In genomic region chr9:136901516-136902258, GRCh38 we compare ENCODE assay signal across 7 cellular contexts. TPM values are rescaled to one million over a fixed set of nuclear protein-coding genes. Genes with fewer than 3 reads are reported as not detected.
DNase-seq lines count a peak whose midpoint lies in the region; ATAC-seq and TF ChIP-seq lines count a peak whose summit lies in the region.

No MANE protein-coding gene starts in this region.

- H3K4me3 Mint-ChIP-seq in activated CD4-positive, alpha-beta memory T cell treated with anti-CD3 and anti-CD28 coated beads, Interleukin-2, amount 10 ng/mL, durations not matched to agents 7 days and 5 days: peak overlapping the region; percentile 52

- no peaks in the 10 kb centered on the region for H3K9me3 Mint-ChIP-seq in activated CD4-positive, alpha-beta memory T cell treated with anti-CD3 and anti-CD28 coated beads, Interleukin-2, amount 10 ng/mL, durations not matched to agents 7 days and 5 days

- peak overlapping the region; percentile 8 for H3K9ac ChIP-seq in rectal smooth muscle tissue (ENCODE audit: low read length)

- TF ChIP-seq CTCF in epithelial cell of esophagus (IDR thresholded peaks at IDR 0.05; ENCODE audit: insufficient read depth, low read depth, low read length, missing control alignments): no peak

- peaks cover 51% of the 10 kb centered on the region for H3K4me1 Mint-ChIP-seq in activated CD4-positive, alpha-beta memory T cell treated with anti-CD3 and anti-CD28 coated beads, Interleukin-2, amount 10 ng/mL, durations not matched to agents 7 days and 5 days

- peaks cover 14% of the 10 kb centered on the region for H3K36me3 ChIP-seq in rectal smooth muscle tissue (ENCODE audit: control insufficient read depth, insufficient read depth, low read length)

- H3K4me3 ChIP-seq in epithelial cell of esophagus (ENCODE audit: low read length): no peak overlapping the region
- peak overlapping the region; percentile 38 for H3K4me3 ChIP-seq in rectal smooth muscle tissue (ENCODE audit: low read length)

- H3K27ac ChIP-seq in rectal smooth muscle tissue (ENCODE audit: low read depth, low read length): peak overlapping the region; percentile 65

- POLR2A ChIA-PET in activated CD4-positive, alpha-beta memory T cell treated with anti-CD3 and anti-CD28 coated beads, Interleukin-2, amount 10 ng/mL, durations not matched to agents 7 days and 5 days (lab: Charles Lee): interaction anchor here (0.6 to 3.0 kb wide), 17 partner anchors 14 to 212 kb away, joined by 3 to 40 read pairs (median 4); partner anchors contain the start of genes CLIC3, EDF1, FBXW5 and PAXX

- CTCF ChIA-PET in activated CD4-positive, alpha-beta memory T cell treated with anti-CD3 and anti-CD28 coated beads, Interleukin-2, amount 10 ng/mL, durations not matched to agents 7 days and 5 days (lab: Charles Lee): interaction anchor here (0.7 to 1.4 kb wide), 10 partner anchors 10 to 133 kb away, joined by 3 to 8 read pairs (median 4); partner anchors contain the start of genes AJM1 and TRAF2

- H3K27me3 Mint-ChIP-seq in activated CD4-positive, alpha-beta memory T cell treated with anti-CD3 and anti-CD28 coated beads, Interleukin-2, amount 10 ng/mL, durations not matched to agents 7 days and 5 days: no peaks in the 10 kb centered on the region

- peaks cover 50% of the 10 kb centered on the region for H3K36me3 Mint-ChIP-seq in activated CD4-positive, alpha-beta memory T cell treated with anti-CD3 and anti-CD28 coated beads, Interleukin-2, amount 10 ng/mL, durations not matched to agents 7 days and 5 days (ENCODE audit: low read depth)

- peak overlapping the region; percentile 92 for H3K27ac Mint-ChIP-seq in activated CD4-positive, alpha-beta memory T cell treated with anti-CD3 and anti-CD28 coated beads, Interleukin-2, amount 10 ng/mL, durations not matched to agents 7 days and 5 days

- peak; percentile 53 for ATAC-seq in HG03520 (IDR thresholded peaks at IDR 0.05; ENCODE audit: unreplicated experiment)

- DNase-seq in GM19238 (ENCODE audit: insufficient read length, low spot score) (peak; percentile 74), epithelial cell of esophagus (ENCODE audit: low read depth) (peak; percentile 93), NCI-H446 (lab: John Stamatoyannopoulos, UW) (no peak), NCI-H345 treated with DMSO at 0.1 percent for 48 hours (lab: John Stamatoyannopoulos, UW; ENCODE audit: unreplicated experiment) (no peak)
- peak; percentile 84 for DNase-seq in activated CD4-positive, alpha-beta memory T cell treated with anti-CD3 and anti-CD28 coated beads, Interleukin-2, amount 10 ng/mL, durations not matched to agents 7 days and 5 days

- H3K27me3 ChIP-seq in rectal smooth muscle tissue (ENCODE audit: control insufficient read depth, insufficient read depth, low read length): no peaks in the 10 kb centered on the region

- H3K4me1 ChIP-seq in rectal smooth muscle tissue (ENCODE audit: control insufficient read depth, insufficient read depth, low read length): peaks cover 13% of the 10 kb centered on the region

RNA-seq across cellular contexts. Expression of gene TRAF2, which starts 15.4 kb away (rescaled TPM):
- total RNA-seq in activated CD4-positive, alpha-beta memory T cell treated with anti-CD3 and anti-CD28 coated beads, Interleukin-2, amount 10 ng/mL, durations not matched to agents 7 days and 5 days: 10 to 100 TPM; 43.6 to 45.7 TPM

RNA-seq across cellular contexts. Expression of gene EDF1, which starts 35.6 kb away (rescaled TPM):
- 100 to 1,000 TPM; 301 to 316 TPM for total RNA-seq in activated CD4-positive, alpha-beta memory T cell treated with anti-CD3 and anti-CD28 coated beads, Interleukin-2, amount 10 ng/mL, durations not matched to agents 7 days and 5 days

RNA-seq across cellular contexts. Expression of gene FBXW5, which starts 42.9 kb away (rescaled TPM):
- 100 to 1,000 TPM; 118 to 119 TPM for total RNA-seq in activated CD4-positive, alpha-beta memory T cell treated with anti-CD3 and anti-CD28 coated beads, Interleukin-2, amount 10 ng/mL, durations not matched to agents 7 days and 5 days

RNA-seq across cellular contexts. Expression of gene C8G, which starts 43.4 kb away (rescaled TPM):
- total RNA-seq in activated CD4-positive, alpha-beta memory T cell treated with anti-CD3 and anti-CD28 coated beads, Interleukin-2, amount 10 ng/mL, durations not matched to agents 7 days and 5 days: 1 to 10 TPM; 1.5 to 3.2 TPM

RNA-seq across cellular contexts. Expression of gene MAMDC4, which starts 49.5 kb away (rescaled TPM):
- 10 to 100 TPM; 12.5 to 13.6 TPM for total RNA-seq in activated CD4-positive, alpha-beta memory T cell treated with anti-CD3 and anti-CD28 coated beads, Interleukin-2, amount 10 ng/mL, durations not matched to agents 7 days and 5 days

Comparison
In these comparisons a context has a peak if more than half of its experiments do, and no peak if none do; other contexts are left out.
1. DNase-seq: peak in GM19238 (single experiment), activated CD4-positive, alpha-beta memory T cell treated with anti-CD3 and anti-CD28 coated beads, Interleukin-2, amount 10 ng/mL, durations not matched to agents 7 days and 5 days (single experiment) and epithelial cell of esophagus (single experiment); none in NCI-H446 (0 of 2) and NCI-H345 treated with DMSO at 0.1 percent for 48 hours (single experiment).